Comparison of ENCODE assay signal across 25 cellular contexts in genomic region chr20:31908424-31908823, GRCh38. TPM values are rescaled to one million over a fixed set of nuclear protein-coding genes. Genes with fewer than 3 reads are reported as not detected.
DNase-seq lines count a peak whose midpoint lies in the region; ATAC-seq, FAIRE-seq and TF ChIP-seq lines count a peak whose summit lies in the region.
"Had no signal": no experiment of that assay in that cellular context is flagged by ENCODE, and none has a peak within 500 bp of the region (broad histone marks: within the 10 kb centered on the region; RNA-seq: fewer than 3 reads in every experiment).

No MANE protein-coding gene starts in this region.

- no peak overlapping the region for H2BK15ac ChIP-seq in H9 (ENCODE audit: low read depth, low read length)

- H3K4me3 Mint-ChIP-seq in H9, result no peak overlapping the region
- H3K4me3 Mint-ChIP-seq in activated CD8-positive, alpha-beta T cell treated with anti-CD3 and anti-CD28 coated beads, Interleukin-2, amount 10 ng/mL, durations not matched to agents 7 days and 5 days, result no peak overlapping the region

- TF ChIP-seq CTCF in H9 (conservative IDR thresholded peaks at IDR 0.05) (no peak), keratinocyte (optimal IDR thresholded peaks at IDR 0.05 in 1 of 3, IDR thresholded peaks at IDR 0.05 in 1 of 3, conservative IDR thresholded peaks at IDR 0.05 in 1 of 3; ENCODE audit: extremely low read depth in 1 of 3, insufficient read depth in 2 of 3, low read length in 3 of 3) (no peak), upper lobe of right lung (IDR thresholded peaks at IDR 0.05) (no peak), tibial nerve (IDR thresholded peaks at IDR 0.05) (no peak)

- H3K36me3 ChIP-seq in keratinocyte (ENCODE audit: control insufficient read depth in 2 of 2, extremely low read depth in 1 of 2, insufficient read depth in 2 of 2, low read length in 2 of 2) (no peaks in the 10 kb centered on the region), upper lobe of right lung (no peaks in the 10 kb centered on the region), tibial nerve (no peaks in the 10 kb centered on the region)
- H3K36me3 ChIP-seq: BE2C had no signal

- no peak for ATAC-seq in upper lobe of right lung
- no peak for ATAC-seq in activated CD8-positive, alpha-beta T cell treated with anti-CD3 and anti-CD28 coated beads, Interleukin-2, amount 10 ng/mL, durations not matched to agents 7 days and 5 days
- ATAC-seq: HCT116 had no signal

- H3K9me3 Mint-ChIP-seq in H9, result no peaks in the 10 kb centered on the region; a peak in 1 of 5 replicates
- H3K9me3 Mint-ChIP-seq in activated CD8-positive, alpha-beta T cell treated with anti-CD3 and anti-CD28 coated beads, Interleukin-2, amount 10 ng/mL, durations not matched to agents 7 days and 5 days (ENCODE audit: insufficient read depth), result no peaks in the 10 kb centered on the region

- no peak overlapping the region for H4K91ac ChIP-seq in H9 (ENCODE audit: insufficient read length, low read depth, low read length)

- no peak overlapping the region for H2BK5ac ChIP-seq in H9 (ENCODE audit: insufficient read length, low read length)

- peak; percentile 52 for FAIRE-seq in keratinocyte (lab: Jason Lieb, UNC)
- FAIRE-seq: GM12892, GM18507, HTR-8/SVneo had no signal

- no peak overlapping the region for H3K9ac ChIP-seq in H9 (ENCODE audit: extremely low read depth, insufficient read length, low read length)
- no peak overlapping the region for H3K9ac ChIP-seq in keratinocyte (ENCODE audit: control insufficient read depth, extremely low read depth, insufficient read depth, low read length)
- H3K9ac ChIP-seq: GM23248, KMS-11 had no signal

- POLR2A ChIA-PET in activated CD8-positive, alpha-beta T cell treated with anti-CD3 and anti-CD28 coated beads, Interleukin-2, amount 10 ng/mL, durations not matched to agents 7 days and 5 days (lab: Charles Lee), result no interaction called here

- H3K9me1 ChIP-seq in keratinocyte (ENCODE audit: control insufficient read depth, extremely low read depth, insufficient read depth, low read length), result no peaks in the 10 kb centered on the region

- H3K4me3 ChIP-seq in keratinocyte (ENCODE audit: control insufficient read depth in 2 of 3, extremely low read depth in 1 of 3, insufficient read depth in 2 of 3, low read depth in 1 of 3, low read length in 3 of 3) (no peak overlapping the region), upper lobe of right lung (no peak overlapping the region), tibial nerve (no peak overlapping the region)
- H3K4me3 ChIP-seq: GM23248 had no signal

- TF ChIP-seq POLR2A in tibial nerve (IDR thresholded peaks at IDR 0.05), result no peak

- H4K20me1 ChIP-seq in H9 (ENCODE audit: control insufficient read depth, insufficient read depth, insufficient read length) (no peaks in the 10 kb centered on the region), keratinocyte (ENCODE audit: control insufficient read depth, extremely low read depth, insufficient read depth, low read length) (no peaks in the 10 kb centered on the region)

- H3K4me2 ChIP-seq in H9 (ENCODE audit: insufficient read depth, insufficient read length, low read length), result no peak overlapping the region
- no peak overlapping the region for H3K4me2 ChIP-seq in keratinocyte (ENCODE audit: control insufficient read depth, extremely low read depth, insufficient read depth, low read depth, low read length)
- H3K4me2 ChIP-seq: KMS-11 had no signal

- intact Hi-C loops in upper lobe of right lung (cut with DNase I), result no loop called here

- H3K14ac ChIP-seq in H9 (ENCODE audit: insufficient read depth, low read length), result no peak overlapping the region

- H3K23me2 ChIP-seq in H9 (ENCODE audit: insufficient read length, low read depth, low read length, poor library complexity, severe bottlenecking), result no peaks in the 10 kb centered on the region

- no peak overlapping the region for H3T11ph ChIP-seq in H9 (ENCODE audit: low read length)

- H3K27ac Mint-ChIP-seq in H9, result peak overlapping the region in 2 of 3 experiments; percentile 15 to 20; a peak in 1 of 7 replicates
- no peak overlapping the region for H3K27ac Mint-ChIP-seq in activated CD8-positive, alpha-beta T cell treated with anti-CD3 and anti-CD28 coated beads, Interleukin-2, amount 10 ng/mL, durations not matched to agents 7 days and 5 days

- no peak overlapping the region for H3K23ac ChIP-seq in H9 (ENCODE audit: insufficient read length, low read depth, low read length)

- no peak overlapping the region for H3K18ac ChIP-seq in H9 (ENCODE audit: insufficient read length, low read depth, low read length)

- no peak overlapping the region for H2AK5ac ChIP-seq in H9 (ENCODE audit: insufficient read length, low read length)

- H3K79me1 ChIP-seq in H9 (ENCODE audit: insufficient read depth, low read depth, low read length, poor library complexity, severe bottlenecking), result no peaks in the 10 kb centered on the region

- H3K79me2 ChIP-seq in H9 (ENCODE audit: insufficient read depth, low read length) (no peaks in the 10 kb centered on the region), keratinocyte (ENCODE audit: control insufficient read depth, insufficient read depth, low read length) (no peaks in the 10 kb centered on the region)

- H3K27ac ChIP-seq in H9 (ENCODE audit: insufficient read length, low read depth, low read length) (no peak overlapping the region), keratinocyte (ENCODE audit: control insufficient read depth, insufficient read depth, low read length) (no peak overlapping the region), upper lobe of right lung (no peak overlapping the region), tibial nerve (no peak overlapping the region)
- H3K27ac ChIP-seq: GM23248, KMS-11 had no signal

- H2AFZ ChIP-seq in H9 (ENCODE audit: low read length) (no peak overlapping the region), keratinocyte (ENCODE audit: control insufficient read depth, low read length) (no peak overlapping the region)
- H2AFZ ChIP-seq: GM23248 had no signal

- H4K8ac ChIP-seq in H9 (replicated peaks; ENCODE audit: insufficient read length, low read depth, low read length), result no peak overlapping the region

- H3K56ac ChIP-seq in H9 (ENCODE audit: insufficient read length, low read depth, low read length), result no peak overlapping the region

- H2BK120ac ChIP-seq in H9 (ENCODE audit: low read depth, low read length, poor library complexity, severe bottlenecking), result no peak overlapping the region

- TF ChIP-seq EP300 in tibial nerve (IDR thresholded peaks at IDR 0.05), result no peak

- DNase-seq in H9 (no peak), SW480 (ENCODE audit: low spot score) (peak; percentile 95), keratinocyte (ENCODE audit: low read depth, low spot score) (peak; percentile 32), upper lobe of right lung (peak; percentile 46), OCI-M2 (lab: John Stamatoyannopoulos, UW; ENCODE audit: unreplicated experiment) (no peak), tibial nerve (ENCODE audit: low spot score in 2 of 2) (no peak)
- no peak for DNase-seq in activated CD8-positive, alpha-beta T cell treated with anti-CD3 and anti-CD28 coated beads, Interleukin-2, amount 10 ng/mL, durations not matched to agents 7 days and 5 days
- DNase-seq: BE2C, COR-L47, DMS 273 treated with DMSO at 0.1 percent for 48 hours, DND-41, GM23248, IMR-90, NCI-H1694, NCI-H2081 treated with DMSO at 0.1 percent for 48 hours, NCI-H2171 treated with DMSO at 0.1 percent for 48 hours, NCI-H524 treated with DMSO at 0.1 percent for 48 hours, SHP77 had no signal

- no peaks in the 10 kb centered on the region for H3K9me3 ChIP-seq in H9 (ENCODE audit: control insufficient read depth, low read depth, low read length)
- H3K9me3 ChIP-seq in keratinocyte (ENCODE audit: control insufficient read depth, low read depth, low read length), result no peaks in the 10 kb centered on the region
- no peaks in the 10 kb centered on the region for H3K9me3 ChIP-seq in upper lobe of right lung
- H3K9me3 ChIP-seq in tibial nerve, result no peaks in the 10 kb centered on the region
- H3K9me3 ChIP-seq: BE2C had no signal

- H3K4ac ChIP-seq in H9 (ENCODE audit: low read depth, low read length), result no peak overlapping the region

- no peaks in the 10 kb centered on the region for H3K27me3 ChIP-seq in H9 (ENCODE audit: insufficient read depth, low read length)
- no peaks in the 10 kb centered on the region for H3K27me3 ChIP-seq in keratinocyte (ENCODE audit: control insufficient read depth, extremely low read depth, insufficient read depth, low read length)
- H3K27me3 ChIP-seq in upper lobe of right lung, result no peaks in the 10 kb centered on the region
- H3K27me3 ChIP-seq in tibial nerve, result no peaks in the 10 kb centered on the region
- H3K27me3 ChIP-seq: BE2C had no signal

- CTCF ChIA-PET in activated CD8-positive, alpha-beta T cell treated with anti-CD3 and anti-CD28 coated beads, Interleukin-2, amount 10 ng/mL, durations not matched to agents 7 days and 5 days (lab: Charles Lee), result no interaction called here

- H3K4me1 Mint-ChIP-seq in H9, result peaks cover 66 to 74% of the 10 kb centered on the region in 2 experiments
- no peaks in the 10 kb centered on the region for H3K4me1 Mint-ChIP-seq in activated CD8-positive, alpha-beta T cell treated with anti-CD3 and anti-CD28 coated beads, Interleukin-2, amount 10 ng/mL, durations not matched to agents 7 days and 5 days (ENCODE audit: low read depth)

- dilution Hi-C loops in keratinocyte (cut with MboI; ENCODE audit: extremely low pct_ligation_motif_present, low sequenced_read_pairs), result no loop called here

- H3K36me3 Mint-ChIP-seq in H9 (ENCODE audit: insufficient read depth in 1 of 3, low read depth in 3 of 3), result no peaks in the 10 kb centered on the region; a peak in 1 of 7 replicates
- H3K36me3 Mint-ChIP-seq in activated CD8-positive, alpha-beta T cell treated with anti-CD3 and anti-CD28 coated beads, Interleukin-2, amount 10 ng/mL, durations not matched to agents 7 days and 5 days (ENCODE audit: low read depth), result no peaks in the 10 kb centered on the region

- 0 out of 2 replicates have a peak, but pooled peaks cover 3% of the 10 kb centered on the region for H3K27me3 Mint-ChIP-seq in H9 (ENCODE audit: low read depth)
- peaks cover 2% of the 10 kb centered on the region for H3K27me3 Mint-ChIP-seq in activated CD8-positive, alpha-beta T cell treated with anti-CD3 and anti-CD28 coated beads, Interleukin-2, amount 10 ng/mL, durations not matched to agents 7 days and 5 days (ENCODE audit: low read depth)

- H4K5ac ChIP-seq in H9 (ENCODE audit: insufficient read length, low read depth, low read length), result no peak overlapping the region

- WGBS in H9 (ENCODE audit: extremely low coverage, insufficient read length, low lambda C conversion rate), result no CpG with 5 or more reads among the region's 11 CpGs
- WGBS in tibial nerve, 2 donors, result 85 to 93% methylated on average over 11 of the region's 11 CpGs

- no peaks in the 10 kb centered on the region; the same call in 1 of the 2 replicates for H3K4me1 ChIP-seq in H9 (ENCODE audit: insufficient read depth, low read length)
- peaks cover 10% of the 10 kb centered on the region for H3K4me1 ChIP-seq in keratinocyte (ENCODE audit: control insufficient read depth, extremely low read depth, insufficient read depth, low read length)
- no peaks in the 10 kb centered on the region for H3K4me1 ChIP-seq in upper lobe of right lung
- H3K4me1 ChIP-seq in tibial nerve, result no peaks in the 10 kb centered on the region
- H3K4me1 ChIP-seq: BE2C had no signal

- H2BK20ac ChIP-seq in H9 (ENCODE audit: low read depth, low read length, poor library complexity, severe bottlenecking), result no peak overlapping the region

- H2BK12ac ChIP-seq in H9 (ENCODE audit: insufficient read length, low read depth, low read length), result no peak overlapping the region

RNA-seq across cellular contexts. Expression of gene TTLL9, which starts 38.0 kb away (rescaled TPM):
- total RNA-seq in H9 (2021), result 0.13 and 0.20 TPM in 2 replicates
- 0.10 to 0.13 TPM in 2 of 3 replicates, not detected in the other for polyA plus RNA-seq in keratinocyte
- not detected for polyA plus RNA-seq in keratinocyte (2011; ENCODE audit: low read depth)
- 0.05 and 0.09 TPM in 2 replicates for polyA plus RNA-seq in keratinocyte (2011; cell fraction: cytosol; rRNA removed)
- polyA plus RNA-seq in keratinocyte (2011; cell fraction: nucleus; rRNA removed), result 0.31 and 0.32 TPM in 2 replicates
- polyA plus RNA-seq in keratinocyte (2012; ENCODE audit: low replicate concordance), result 0.05 and 0.08 TPM in 2 replicates
- polyA minus RNA-seq in keratinocyte, result not detected in 3 replicates
- polyA minus RNA-seq in keratinocyte (2011; cell fraction: cytosol; rRNA and poly(A)+ RNA removed), result not detected
- polyA minus RNA-seq in keratinocyte (2011; cell fraction: nucleus; rRNA and poly(A)+ RNA removed), result not detected in 2 replicates
- 0.49 TPM for total RNA-seq in upper lobe of right lung
- total RNA-seq in activated CD8-positive, alpha-beta T cell treated with anti-CD3 and anti-CD28 coated beads, Interleukin-2, amount 10 ng/mL, durations not matched to agents 7 days and 5 days, result not detected
- 1 to 10 TPM; 2.8 to 3.7 (median 3.1) TPM for total RNA-seq in tibial nerve
- total RNA-seq: A673, GM23248, IMR-90, RPMI7951 had no signal
- polyA plus RNA-seq: GM23248, IMR-90 had no signal

RNA-seq across cellular contexts. Expression of gene DUSP15, which starts 38.1 kb away (rescaled TPM):
- total RNA-seq in H9 (2021) (5.6 and 6.7 TPM in 2 replicates), upper lobe of right lung (2.4 TPM), tibial nerve (10 to 100 TPM; 31.8 to 61.3 (median 44.6) TPM)
- not detected in 3 replicates for polyA plus RNA-seq in keratinocyte
- not detected for polyA plus RNA-seq in keratinocyte (2011; ENCODE audit: low read depth)
- polyA plus RNA-seq in keratinocyte (2011; cell fraction: cytosol; rRNA removed), result not detected in 2 replicates
- not detected in 2 replicates for polyA plus RNA-seq in keratinocyte (2011; cell fraction: nucleus; rRNA removed)
- 0.21 TPM in 1 of 2 replicates, not detected in the other for polyA plus RNA-seq in keratinocyte (2012; ENCODE audit: low replicate concordance)
- polyA minus RNA-seq in keratinocyte, result not detected in 3 replicates
- not detected for polyA minus RNA-seq in keratinocyte (2011; cell fraction: cytosol; rRNA and poly(A)+ RNA removed)
- not detected in 2 replicates for polyA minus RNA-seq in keratinocyte (2011; cell fraction: nucleus; rRNA and poly(A)+ RNA removed)
- total RNA-seq in activated CD8-positive, alpha-beta T cell treated with anti-CD3 and anti-CD28 coated beads, Interleukin-2, amount 10 ng/mL, durations not matched to agents 7 days and 5 days, result not detected
- total RNA-seq: A673, GM23248, IMR-90, RPMI7951 had no signal
- polyA plus RNA-seq: GM23248, IMR-90 had no signal

RNA-seq across cellular contexts. Expression of gene PDRG1, which starts 43.4 kb away (rescaled TPM):
- 31.1 and 32.2 TPM in 2 replicates for total RNA-seq in H9 (2021)
- 15.3 to 17.5 TPM (median 15.7 TPM) in 3 replicates for polyA plus RNA-seq in keratinocyte
- polyA plus RNA-seq in keratinocyte (2011; ENCODE audit: low read depth), result 13.6 TPM
- polyA plus RNA-seq in keratinocyte (2011; cell fraction: cytosol; rRNA removed), result 13.1 and 15.8 TPM in 2 replicates
- polyA plus RNA-seq in keratinocyte (2011; cell fraction: nucleus; rRNA removed), result 11.1 and 12.3 TPM in 2 replicates
- 13.4 and 13.9 TPM in 2 replicates for polyA plus RNA-seq in keratinocyte (2012; ENCODE audit: low replicate concordance)
- polyA minus RNA-seq in keratinocyte, result 1.6 to 3.9 TPM (median 2.3 TPM) in 3 replicates
- polyA minus RNA-seq in keratinocyte (2011; cell fraction: cytosol; rRNA and poly(A)+ RNA removed), result 11.3 TPM
- polyA minus RNA-seq in keratinocyte (2011; cell fraction: nucleus; rRNA and poly(A)+ RNA removed), result 1.6 and 2.2 TPM in 2 replicates
- total RNA-seq in upper lobe of right lung, result 8.0 TPM
- total RNA-seq in activated CD8-positive, alpha-beta T cell treated with anti-CD3 and anti-CD28 coated beads, Interleukin-2, amount 10 ng/mL, durations not matched to agents 7 days and 5 days, result 10 to 100 TPM; 15.0 to 16.1 TPM
- total RNA-seq in tibial nerve, result 10 to 100 TPM in 3 of 4 donors, 1 to 10 TPM in 1; 9.6 to 15.7 (median 11.0) TPM

RNA-seq across cellular contexts. Expression of gene XKR7, which starts 59.5 kb away (rescaled TPM):
- total RNA-seq in H9 (2021), result 1.3 and 1.5 TPM in 2 replicates
- polyA plus RNA-seq in keratinocyte, result not detected in 3 replicates
- not detected for polyA plus RNA-seq in keratinocyte (2011; ENCODE audit: low read depth)
- not detected in 2 replicates for polyA plus RNA-seq in keratinocyte (2011; cell fraction: cytosol; rRNA removed)
- not detected in 2 replicates for polyA plus RNA-seq in keratinocyte (2011; cell fraction: nucleus; rRNA removed)
- not detected in 2 replicates for polyA plus RNA-seq in keratinocyte (2012; ENCODE audit: low replicate concordance)
- polyA minus RNA-seq in keratinocyte, result not detected in 3 replicates
- not detected for polyA minus RNA-seq in keratinocyte (2011; cell fraction: cytosol; rRNA and poly(A)+ RNA removed)
- not detected in 2 replicates for polyA minus RNA-seq in keratinocyte (2011; cell fraction: nucleus; rRNA and poly(A)+ RNA removed)
- total RNA-seq in upper lobe of right lung, result 0.09 TPM
- under 1 TPM in 1 of 2 experiments, not detected in 1; 0.03 TPM for total RNA-seq in activated CD8-positive, alpha-beta T cell treated with anti-CD3 and anti-CD28 coated beads, Interleukin-2, amount 10 ng/mL, durations not matched to agents 7 days and 5 days
- not detected for total RNA-seq in tibial nerve
- total RNA-seq: A673, GM23248, IMR-90, RPMI7951 had no signal
- polyA plus RNA-seq: GM23248, IMR-90 had no signal

Comparison
In these comparisons a context has a peak if more than half of its experiments do, and no peak if none do; other contexts are left out.
1. DNase-seq: peak in SW480 (single experiment), keratinocyte (single experiment) and upper lobe of right lung (single experiment); none in H9 (single experiment), OCI-M2 (single experiment), activated CD8-positive, alpha-beta T cell treated with anti-CD3 and anti-CD28 coated beads, Interleukin-2, amount 10 ng/mL, durations not matched to agents 7 days and 5 days (single experiment) and tibial nerve (0 of 2).